In the genomic region with DNA sequence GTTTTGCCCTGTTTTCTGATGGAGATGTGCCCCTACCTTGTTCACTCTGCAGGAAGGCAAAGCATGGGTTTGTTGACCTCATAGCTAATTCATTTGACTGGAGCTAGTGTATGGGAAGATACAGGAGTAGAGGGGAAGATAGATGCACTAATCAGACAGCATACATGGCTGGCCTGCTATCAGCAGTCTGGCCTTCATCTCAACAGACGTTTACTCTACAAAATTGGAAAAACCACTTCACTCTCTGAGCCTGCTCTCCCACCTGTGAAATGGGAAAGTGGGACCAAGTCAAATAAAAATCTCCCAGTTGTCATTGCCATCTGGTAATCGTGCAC, we compare ENCODE assay signal across 13 cellular contexts.
DNase-seq lines count a peak whose midpoint lies in the region; ATAC-seq and TF ChIP-seq lines count a peak whose summit lies in the region.
"Had no signal": no experiment of that assay in that cellular context is flagged by ENCODE, and none has a peak within 500 bp of the region (broad histone marks: within the 10 kb centered on the region; RNA-seq: fewer than 3 reads in every experiment).

No MANE protein-coding gene starts in this region.

- CTCF ChIA-PET in WTC11 (lab: Charles Lee) = no interaction called here

- H3K27me3 Mint-ChIP-seq in immature natural killer cell (ENCODE audit: low read depth in 3 of 3) (peaks cover 5 to 14% (median 11%) of the 10 kb centered on the region in 3 donors), WTC11 (ENCODE audit: low read depth) (peaks cover 3% of the 10 kb centered on the region; the same call in 1 of the 2 replicates)

- no peak for DNase-seq in immature natural killer cell
- no peak for DNase-seq in WTC11 (ENCODE audit: low spot score)
- DNase-seq in HuH-7.5 (ENCODE audit: low spot score) = no peak
- no peak for DNase-seq in Right ventricle myocardium superior
- DNase-seq: Caco-2, Kasumi-1, NCI-H2081 treated with DMSO at 0.1 percent for 48 hours had no signal

- peaks cover 55 to 58% of the 10 kb centered on the region in 2 donors for H3K4me1 Mint-ChIP-seq in immature natural killer cell
- H3K4me1 Mint-ChIP-seq in WTC11 = peaks cover 37% of the 10 kb centered on the region

- TF ChIP-seq CTCF in WTC11 (IDR thresholded peaks at IDR 0.05) = no peak

- H3K36me3 Mint-ChIP-seq in immature natural killer cell (peaks cover 0 to 4% (median 3%) of the 10 kb centered on the region in 3 donors), WTC11 (no peaks in the 10 kb centered on the region)

- H3K9me3 Mint-ChIP-seq in immature natural killer cell = peaks cover 0 to 2% (median 0%) of the 10 kb centered on the region in 6 donors
- peaks cover 4% of the 10 kb centered on the region for H3K9me3 Mint-ChIP-seq in WTC11

- intact Hi-C loops in Right ventricle myocardium superior (cut with DNase I) = no loop called here

- ATAC-seq in GM18868 (IDR thresholded peaks at IDR 0.05; ENCODE audit: unreplicated experiment) (peak; percentile 28), GM21528 (IDR thresholded peaks at IDR 0.05; ENCODE audit: low FRiP score, unreplicated experiment) (peak; percentile 40), HG03159 (IDR thresholded peaks at IDR 0.05; ENCODE audit: unreplicated experiment) (peak; percentile 36), WTC11 (no peak), GM19463 (IDR thresholded peaks at IDR 0.05; ENCODE audit: unreplicated experiment) (no peak), Right ventricle myocardium superior (ENCODE audit: poor library complexity) (no peak)

- peak overlapping the region; percentile 3 to 87 (median 56) for H3K27ac Mint-ChIP-seq in immature natural killer cell
- H3K27ac Mint-ChIP-seq in WTC11 = no peak overlapping the region
- H3K27ac Mint-ChIP-seq: activated CD4-positive, alpha-beta T cell treated with anti-CD3 and anti-CD28 coated beads for 36 hours had no signal

- peak overlapping the region; percentile 61 to 85 (median 66) for H3K4me3 Mint-ChIP-seq in immature natural killer cell
- H3K4me3 Mint-ChIP-seq in WTC11 = no peak overlapping the region
- H3K4me3 Mint-ChIP-seq: activated CD4-positive, alpha-beta T cell treated with anti-CD3 and anti-CD28 coated beads for 36 hours; nephron had no signal

- POLR2A ChIA-PET in WTC11 (lab: Charles Lee) = no interaction called here

TF ChIP-seq in WTC11, 78 proteins besides CTCF, POLR2A, EP300 and RAD21:
- TF ChIP-seq, protein P1, sequence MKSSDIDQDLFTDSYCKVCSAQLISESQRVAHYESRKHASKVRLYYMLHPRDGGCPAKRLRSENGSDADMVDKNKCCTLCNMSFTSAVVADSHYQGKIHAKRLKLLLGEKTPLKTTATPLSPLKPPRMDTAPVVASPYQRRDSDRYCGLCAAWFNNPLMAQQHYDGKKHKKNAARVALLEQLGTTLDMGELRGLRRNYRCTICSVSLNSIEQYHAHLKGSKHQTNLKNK (CRISPR knock-in tag; IDR thresholded peaks at IDR 0.05) = no peak
- TF ChIP-seq NFYB (CRISPR knock-in tag; conservative IDR thresholded peaks at IDR 0.05; ENCODE audit: low read depth) = no peak

Comparison
In these comparisons a context has a peak if more than half of its experiments do, and no peak if none do; other contexts are left out.
1. ATAC-seq: peak in GM18868 (single experiment), GM21528 (single experiment) and HG03159 (single experiment); none in WTC11 (single experiment), GM19463 (single experiment) and Right ventricle myocardium superior (single experiment).